ENCODE assay signal across 6 cellular contexts in genomic region chr7:99379693-99380031, GRCh38. TPM values are rescaled to one million over a fixed set of nuclear protein-coding genes. Genes with fewer than 3 reads are reported as not detected.
A peak's percentile ranks its signal among the peaks of the same experiment; 100 is the strongest.
DNase-seq lines count a peak whose midpoint lies in the region; ATAC-seq and TF ChIP-seq lines count a peak whose summit lies in the region.
"Not testable (repeated sequence)": the region's sequence is repeated elsewhere in the genome, so short reads cannot be mapped to it uniquely, and the experiment has no call there.

No MANE protein-coding gene starts in this region.

- peaks cover 50 to 65% (median 62%) of the 10 kb centered on the region in 3 donors for H3K4me1 Mint-ChIP-seq in CD8-positive, alpha-beta memory T cell
- peaks cover 28 to 76% (median 71%) of the 10 kb centered on the region in 4 donors for H3K4me1 Mint-ChIP-seq in naive thymus-derived CD8-positive, alpha-beta T cell

- H3K4me3 Mint-ChIP-seq in CD8-positive, alpha-beta memory T cell: peak overlapping the region; percentile 41 to 91 (median 87)
- peak overlapping the region; percentile 76 to 90 (median 86) for H3K4me3 Mint-ChIP-seq in naive thymus-derived CD8-positive, alpha-beta T cell

- intact Hi-C loops in ascending aorta (cut with DNase I): not testable (repeated sequence)

- CTCF ChIA-PET in CD8-positive, alpha-beta memory T cell (lab: Charles Lee): interaction anchor here (0.7 kb wide), 1 partner anchor 20 kb away, joined by 3 read pairs; no protein-coding TSS in a partner anchor

- H3K27ac ChIP-seq in CD8-positive, alpha-beta memory T cell (ENCODE audit: low read depth, low read length): peak overlapping the region; percentile 91
- H3K27ac ChIP-seq in SK-N-MC (peak overlapping the region; percentile 77), ascending aorta (peak overlapping the region; percentile 93 to 96), foreskin keratinocyte (peak overlapping the region; percentile 60), suprapubic skin (peak overlapping the region; percentile 69)

- WGBS in suprapubic skin: 24% methylated on average over 7 of the region's 7 CpGs

- not testable (repeated sequence) for TF ChIP-seq POLR2A in suprapubic skin (IDR thresholded peaks at IDR 0.05)

- H3K9ac ChIP-seq in SK-N-MC (ENCODE audit: insufficient read length): not testable (repeated sequence)

- H3K27me3 Mint-ChIP-seq in CD8-positive, alpha-beta memory T cell; naive thymus-derived CD8-positive, alpha-beta T cell: not testable (repeated sequence)

- not testable (repeated sequence) for H3K36me3 ChIP-seq in CD8-positive, alpha-beta memory T cell (ENCODE audit: insufficient read depth, low read length); SK-N-MC (ENCODE audit: insufficient read depth, low read length); ascending aorta; suprapubic skin

- POLR2A ChIA-PET in CD8-positive, alpha-beta memory T cell (lab: Charles Lee): interaction anchor here (0.5 to 1.7 kb wide), 2 partner anchors 28 to 119 kb away, joined by 3 to 4 read pairs; no protein-coding TSS in a partner anchor
- POLR2A ChIA-PET in naive thymus-derived CD8-positive, alpha-beta T cell (lab: Charles Lee): interaction anchor here (1.0 to 9.9 kb wide), 8 partner anchors 8 to 125 kb away, joined by 3 to 102 read pairs (median 6); partner anchors contain the start of genes BUD31, PDAP1 and ZKSCAN5

- peak overlapping the region; percentile 86 to 99 (median 98) for H3K27ac Mint-ChIP-seq in CD8-positive, alpha-beta memory T cell
- H3K27ac Mint-ChIP-seq in naive thymus-derived CD8-positive, alpha-beta T cell: peak overlapping the region; percentile 87 to 99 (median 98)

- peaks cover 79% of the 10 kb centered on the region for H3K4me1 ChIP-seq in CD8-positive, alpha-beta memory T cell (ENCODE audit: insufficient read depth, low read length)
- H3K4me1 ChIP-seq in ascending aorta (peaks cover 19 to 39% of the 10 kb centered on the region in 2 donors), foreskin keratinocyte (peaks cover 23% of the 10 kb centered on the region), suprapubic skin (peaks cover 54% of the 10 kb centered on the region)

- H3K36me3 Mint-ChIP-seq in CD8-positive, alpha-beta memory T cell: peaks cover 4 to 42% (median 4%) of the 10 kb centered on the region in 3 donors
- peaks cover 0 to 44% (median 6%) of the 10 kb centered on the region in 3 donors for H3K36me3 Mint-ChIP-seq in naive thymus-derived CD8-positive, alpha-beta T cell

- H3K4me3 ChIP-seq in CD8-positive, alpha-beta memory T cell (ENCODE audit: low read length): peak overlapping the region; percentile 58
- H3K4me3 ChIP-seq in SK-N-MC (peak overlapping the region; percentile 39), ascending aorta (peak overlapping the region; percentile 28 to 42), suprapubic skin (peak overlapping the region; percentile 31)

- not testable (repeated sequence) for H3K27me3 ChIP-seq in CD8-positive, alpha-beta memory T cell (ENCODE audit: insufficient read depth, low read length, poor library complexity, severe bottlenecking); ascending aorta; foreskin keratinocyte; suprapubic skin

- not testable (repeated sequence) for H3K9me3 Mint-ChIP-seq in CD8-positive, alpha-beta memory T cell; naive thymus-derived CD8-positive, alpha-beta T cell

- peak; percentile 32 for ATAC-seq in foreskin keratinocyte
- not testable (repeated sequence) for ATAC-seq in naive thymus-derived CD8-positive, alpha-beta T cell

- DNase-seq in CD8-positive, alpha-beta memory T cell; SK-N-MC (ENCODE audit: low read depth, low spot score); ascending aorta (ENCODE audit: low spot score in 2 of 2); foreskin keratinocyte; suprapubic skin (ENCODE audit: low spot score in 2 of 2): not testable (repeated sequence)
- peak in 1 of 10 donors; percentile 47 for DNase-seq in naive thymus-derived CD8-positive, alpha-beta T cell

- TF ChIP-seq CTCF in ascending aorta (IDR thresholded peaks at IDR 0.05); foreskin keratinocyte (conservative IDR thresholded peaks at IDR 0.05); suprapubic skin (IDR thresholded peaks at IDR 0.05): not testable (repeated sequence)

- TF ChIP-seq EP300 in suprapubic skin (IDR thresholded peaks at IDR 0.05): not testable (repeated sequence)

- H3K9me3 ChIP-seq in CD8-positive, alpha-beta memory T cell (ENCODE audit: low read length); SK-N-MC (ENCODE audit: low read depth, low read length); ascending aorta; suprapubic skin: not testable (repeated sequence)

RNA-seq across cellular contexts. Expression of gene ARPC1B, which starts 5.1 kb away (rescaled TPM):
- total RNA-seq in CD8-positive, alpha-beta memory T cell: 100 to 1,000 TPM; 238 to 258 TPM
- polyA plus RNA-seq in CD8-positive, alpha-beta memory T cell: 821 TPM
- 360 TPM for total RNA-seq in ascending aorta
- total RNA-seq in foreskin keratinocyte: 408 and 428 TPM in 2 replicates
- polyA plus RNA-seq in foreskin keratinocyte: 430 and 517 TPM in 2 replicates
- 100 to 1,000 TPM; 165 to 170 TPM for total RNA-seq in naive thymus-derived CD8-positive, alpha-beta T cell
- polyA plus RNA-seq in naive thymus-derived CD8-positive, alpha-beta T cell: 100 to 1,000 TPM; 597 to 712 (median 662) TPM
- total RNA-seq in suprapubic skin: 10 to 100 TPM; 48.9 to 66.9 (median 64.2) TPM

RNA-seq across cellular contexts. Expression of gene PDAP1, which starts 28.7 kb away (rescaled TPM):
- total RNA-seq in CD8-positive, alpha-beta memory T cell: 100 to 1,000 TPM; 198 to 210 TPM
- 32.8 TPM for polyA plus RNA-seq in CD8-positive, alpha-beta memory T cell
- total RNA-seq in ascending aorta (104 TPM), foreskin keratinocyte (126 and 147 TPM in 2 replicates), suprapubic skin (10 to 100 TPM; 47.2 to 68.5 (median 48.3) TPM)
- polyA plus RNA-seq in foreskin keratinocyte: 288 and 315 TPM in 2 replicates
- total RNA-seq in naive thymus-derived CD8-positive, alpha-beta T cell: 10 to 100 TPM; 70.2 to 75.1 TPM
- 10 to 100 TPM; 24.0 to 35.6 (median 33.4) TPM for polyA plus RNA-seq in naive thymus-derived CD8-positive, alpha-beta T cell

RNA-seq across cellular contexts. Expression of gene BUD31, which starts 29.1 kb away (rescaled TPM):
- total RNA-seq in CD8-positive, alpha-beta memory T cell: 100 to 1,000 TPM; 185 to 188 TPM
- polyA plus RNA-seq in CD8-positive, alpha-beta memory T cell: 176 TPM
- total RNA-seq in ascending aorta (41.3 TPM), foreskin keratinocyte (111 and 122 TPM in 2 replicates), suprapubic skin (10 to 100 TPM; 50.3 to 71.4 (median 60.3) TPM)
- 140 and 156 TPM in 2 replicates for polyA plus RNA-seq in foreskin keratinocyte
- total RNA-seq in naive thymus-derived CD8-positive, alpha-beta T cell: 10 to 100 TPM; 61.7 to 74.6 TPM
- polyA plus RNA-seq in naive thymus-derived CD8-positive, alpha-beta T cell: 100 to 1,000 TPM; 151 to 216 (median 170) TPM

RNA-seq across cellular contexts. Expression of gene ARPC1A, which starts 54.0 kb away (rescaled TPM):
- 10 to 100 TPM; 86.5 to 86.6 TPM for total RNA-seq in CD8-positive, alpha-beta memory T cell
- 74.7 TPM for polyA plus RNA-seq in CD8-positive, alpha-beta memory T cell
- total RNA-seq in ascending aorta: 87.7 TPM
- total RNA-seq in foreskin keratinocyte: 216 and 240 TPM in 2 replicates
- 184 and 201 TPM in 2 replicates for polyA plus RNA-seq in foreskin keratinocyte
- 10 to 100 TPM; 45.5 to 47.2 TPM for total RNA-seq in naive thymus-derived CD8-positive, alpha-beta T cell
- 10 to 100 TPM; 42.7 to 74.8 (median 63.6) TPM for polyA plus RNA-seq in naive thymus-derived CD8-positive, alpha-beta T cell
- 100 to 1,000 TPM in 3 of 4 donors, 10 to 100 TPM in 1; 98.1 to 169 (median 140) TPM for total RNA-seq in suprapubic skin

RNA-seq across cellular contexts. Expression of gene PTCD1, which starts 58.9 kb away (rescaled TPM):
- 10 to 100 TPM in 1 of 2 experiments, 1 to 10 TPM in 1; 8.4 to 11.4 TPM for total RNA-seq in CD8-positive, alpha-beta memory T cell
- 4.5 TPM for polyA plus RNA-seq in CD8-positive, alpha-beta memory T cell
- 2.6 TPM for total RNA-seq in ascending aorta
- 5.1 and 5.3 TPM in 2 replicates for total RNA-seq in foreskin keratinocyte
- polyA plus RNA-seq in foreskin keratinocyte: 3.1 and 3.3 TPM in 2 replicates
- 10 to 100 TPM; 11.5 to 13.8 TPM for total RNA-seq in naive thymus-derived CD8-positive, alpha-beta T cell
- polyA plus RNA-seq in naive thymus-derived CD8-positive, alpha-beta T cell: 1 to 10 TPM; 2.0 to 3.9 (median 3.2) TPM
- 10 to 100 TPM in 2 of 4 donors, 1 to 10 TPM in 2; 7.7 to 14.8 (median 10.7) TPM for total RNA-seq in suprapubic skin
